25 cellular contexts compared by ENCODE assay signal in the genomic region with DNA sequence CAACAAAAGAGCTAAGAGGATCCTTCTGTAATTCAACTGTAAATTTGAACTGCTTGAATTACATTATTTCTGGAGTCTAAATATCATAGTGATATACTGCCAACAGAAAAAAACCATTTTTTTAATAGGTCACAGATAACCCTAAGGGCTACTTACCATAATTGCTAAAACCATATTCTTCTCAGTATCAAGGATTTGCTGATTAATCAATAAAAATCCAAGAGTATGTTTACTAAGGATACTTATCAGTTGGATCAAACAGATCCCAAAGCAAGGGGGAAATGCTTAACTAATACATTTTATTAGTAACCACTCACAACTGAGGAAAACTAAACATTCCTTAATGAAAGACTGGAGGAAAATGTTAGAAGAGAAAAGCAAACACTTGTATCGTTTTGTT.
"Had no signal": no experiment of that assay in that cellular context is flagged by ENCODE, and none has a peak within 500 bp of the region (broad histone marks: within the 10 kb centered on the region; RNA-seq: fewer than 3 reads in every experiment).

No MANE protein-coding gene starts in this region.

- H3K36me3 ChIP-seq: colonic mucosa had no signal

- H2AFZ ChIP-seq: parathyroid adenoma had no signal

- H3K9ac ChIP-seq: parathyroid adenoma had no signal

- ATAC-seq: left ventricle myocardium superior; lower lobe of right lung; naive thymus-derived CD8-positive, alpha-beta T cell; sciatic nerve had no signal

- H3K4me1 ChIP-seq: colonic mucosa, lower lobe of right lung, parathyroid adenoma, vagina had no signal

- H3K9me3 ChIP-seq: colonic mucosa, esophagus squamous epithelium, lower lobe of right lung, stomach, thyroid gland, vagina had no signal

- H3K4me3 Mint-ChIP-seq: dendritic cell treated with granulocyte-macrophage colony-stimulating factor and Interleukin-4, amounts not matched to agents 40 ng/mL and 50 ng/mL, for 4 days; naive thymus-derived CD8-positive, alpha-beta T cell; neural crest cell had no signal

- H3K27me3 ChIP-seq: colonic mucosa, esophagus squamous epithelium, stomach, thyroid gland, vagina had no signal

- DNase-seq: colonic mucosa; effector memory CD4-positive, alpha-beta T cell; erythroblast; esophagus squamous epithelium; foreskin melanocyte; hypothalamus; left ventricle myocardium superior; lower lobe of right lung; naive thymus-derived CD8-positive, alpha-beta T cell; stimulated activated CD4-positive, alpha-beta T cell treated with anti-CD3 and anti-CD28 coated beads, Interleukin-12 subunit alpha, Interleukin-12 subunit beta, amount 100 ng/mL, for 4 hours; stimulated activated CD4-positive, alpha-beta T cell treated with anti-CD3 and anti-CD28 coated beads, Interleukin-1b, Interleukin-23, amount 100 ng/mL, for 48 hours; stimulated activated CD4-positive, alpha-beta T cell treated with anti-CD3 and anti-CD28 coated beads, Interleukin-4, amount 100 ng/mL, for 1 hour; stimulated activated CD8-positive, alpha-beta memory T cell treated with anti-CD3 and anti-CD28 coated beads, Interleukin-4, amount 100 ng/mL, for 48 hours; stimulated activated naive CD4-positive, alpha-beta T cell treated with Interleukin-2 at 50 U/mL for 16 hours; stomach; thyroid gland; trophoblast cell had no signal

- H3K4me3 ChIP-seq: colonic mucosa, esophagus squamous epithelium, lower lobe of right lung, smooth muscle cell, stomach, thyroid gland, vagina had no signal

- H3K27ac ChIP-seq: colonic mucosa, esophagus squamous epithelium, lower lobe of right lung, parathyroid adenoma, stomach, thyroid gland, vagina had no signal

- H3K79me2 ChIP-seq: parathyroid adenoma had no signal

- H3K9me3 Mint-ChIP-seq: dendritic cell treated with granulocyte-macrophage colony-stimulating factor and Interleukin-4, amounts not matched to agents 40 ng/mL and 50 ng/mL, for 4 days; naive thymus-derived CD8-positive, alpha-beta T cell; neural crest cell had no signal

- H3K27me3 Mint-ChIP-seq: dendritic cell treated with granulocyte-macrophage colony-stimulating factor and Interleukin-4, amounts not matched to agents 40 ng/mL and 50 ng/mL, for 4 days; naive thymus-derived CD8-positive, alpha-beta T cell; progenitor cell of endocrine pancreas had no signal

- FAIRE-seq: keratinocyte had no signal

- H3K4me2 ChIP-seq: smooth muscle cell had no signal

- H3K27ac Mint-ChIP-seq: dendritic cell treated with granulocyte-macrophage colony-stimulating factor and Interleukin-4, amounts not matched to agents 40 ng/mL and 50 ng/mL, for 4 days; progenitor cell of endocrine pancreas had no signal
